ENCODE assay signal across 3 cellular contexts in genomic region chr21:20404915-20405314, GRCh38.
TF ChIP-seq lines count a peak whose summit lies in the region.

No MANE protein-coding gene starts in this region.

TF ChIP-seq in GM23338, 12 proteins besides CTCF, POLR2A, EP300 and RAD21 (continued from another document and continues in another):
- TF ChIP-seq, protein P1, sequence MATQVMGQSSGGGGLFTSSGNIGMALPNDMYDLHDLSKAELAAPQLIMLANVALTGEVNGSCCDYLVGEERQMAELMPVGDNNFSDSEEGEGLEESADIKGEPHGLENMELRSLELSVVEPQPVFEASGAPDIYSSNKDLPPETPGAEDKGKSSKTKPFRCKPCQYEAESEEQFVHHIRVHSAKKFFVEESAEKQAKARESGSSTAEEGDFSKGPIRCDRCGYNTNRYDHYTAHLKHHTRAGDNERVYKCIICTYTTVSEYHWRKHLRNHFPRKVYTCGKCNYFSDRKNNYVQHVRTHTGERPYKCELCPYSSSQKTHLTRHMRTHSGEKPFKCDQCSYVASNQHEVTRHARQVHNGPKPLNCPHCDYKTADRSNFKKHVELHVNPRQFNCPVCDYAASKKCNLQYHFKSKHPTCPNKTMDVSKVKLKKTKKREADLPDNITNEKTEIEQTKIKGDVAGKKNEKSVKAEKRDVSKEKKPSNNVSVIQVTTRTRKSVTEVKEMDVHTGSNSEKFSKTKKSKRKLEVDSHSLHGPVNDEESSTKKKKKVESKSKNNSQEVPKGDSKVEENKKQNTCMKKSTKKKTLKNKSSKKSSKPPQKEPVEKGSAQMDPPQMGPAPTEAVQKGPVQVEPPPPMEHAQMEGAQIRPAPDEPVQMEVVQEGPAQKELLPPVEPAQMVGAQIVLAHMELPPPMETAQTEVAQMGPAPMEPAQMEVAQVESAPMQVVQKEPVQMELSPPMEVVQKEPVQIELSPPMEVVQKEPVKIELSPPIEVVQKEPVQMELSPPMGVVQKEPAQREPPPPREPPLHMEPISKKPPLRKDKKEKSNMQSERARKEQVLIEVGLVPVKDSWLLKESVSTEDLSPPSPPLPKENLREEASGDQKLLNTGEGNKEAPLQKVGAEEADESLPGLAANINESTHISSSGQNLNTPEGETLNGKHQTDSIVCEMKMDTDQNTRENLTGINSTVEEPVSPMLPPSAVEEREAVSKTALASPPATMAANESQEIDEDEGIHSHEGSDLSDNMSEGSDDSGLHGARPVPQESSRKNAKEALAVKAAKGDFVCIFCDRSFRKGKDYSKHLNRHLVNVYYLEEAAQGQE (IDR thresholded peaks at IDR 0.05; ENCODE audit: unreplicated experiment): no peak
- TF ChIP-seq CREB1 (CRISPR knock-in tag; IDR thresholded peaks at IDR 0.05; ENCODE audit: low read depth): no peak
- no peak for TF ChIP-seq STAT1 (IDR thresholded peaks at IDR 0.05; ENCODE audit: unreplicated experiment)
- no peak for TF ChIP-seq EZH2phosphoT487 (IDR thresholded peaks at IDR 0.05; ENCODE audit: unreplicated experiment)
- no peak for TF ChIP-seq NANOG (IDR thresholded peaks at IDR 0.05; ENCODE audit: borderline replicate concordance)
- no peak for TF ChIP-seq POLR2AphosphoS5 (IDR thresholded peaks at IDR 0.05; ENCODE audit: low read depth)
- TF ChIP-seq ZNF114 (CRISPR knock-in tag; IDR thresholded peaks at IDR 0.05): no peak

TF ChIP-seq in K562, 482 proteins besides CTCF, POLR2A, EP300 and RAD21 (continued from another document):
- TF ChIP-seq ZBTB8A (IDR thresholded peaks at IDR 0.05; ENCODE audit: partially characterized antibody) (no peak), CBFB (CRISPR knock-in tag; IDR thresholded peaks at IDR 0.05) (no peak), LEF1 (IDR thresholded peaks at IDR 0.05) (no peak), ZNF586 (CRISPR knock-in tag; conservative IDR thresholded peaks at IDR 0.05) (no peak), ZNF175 (CRISPR knock-in tag; IDR thresholded peaks at IDR 0.05; ENCODE audit: low read depth) (no peak), ZNF551 (CRISPR knock-in tag; IDR thresholded peaks at IDR 0.05) (no peak), RHOXF2B (CRISPR knock-in tag; conservative IDR thresholded peaks at IDR 0.05) (no peak), SREBF1 (IDR thresholded peaks at IDR 0.05; ENCODE audit: borderline replicate concordance, low read depth, low read length) (no peak), CHCHD3 (CRISPR knock-in tag; IDR thresholded peaks at IDR 0.05) (no peak), KLF16 (IDR thresholded peaks at IDR 0.05) (no peak), NCOA4 (IDR thresholded peaks at IDR 0.05; ENCODE audit: partially characterized antibody) (no peak), RBM39 (optimal IDR thresholded peaks at IDR 0.05; ENCODE audit: low read depth, low read length) (no peak)
- TF ChIP-seq, protein P2, sequence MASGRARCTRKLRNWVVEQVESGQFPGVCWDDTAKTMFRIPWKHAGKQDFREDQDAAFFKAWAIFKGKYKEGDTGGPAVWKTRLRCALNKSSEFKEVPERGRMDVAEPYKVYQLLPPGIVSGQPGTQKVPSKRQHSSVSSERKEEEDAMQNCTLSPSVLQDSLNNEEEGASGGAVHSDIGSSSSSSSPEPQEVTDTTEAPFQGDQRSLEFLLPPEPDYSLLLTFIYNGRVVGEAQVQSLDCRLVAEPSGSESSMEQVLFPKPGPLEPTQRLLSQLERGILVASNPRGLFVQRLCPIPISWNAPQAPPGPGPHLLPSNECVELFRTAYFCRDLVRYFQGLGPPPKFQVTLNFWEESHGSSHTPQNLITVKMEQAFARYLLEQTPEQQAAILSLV (tag; IDR thresholded peaks at IDR 0.05): no peak
- TF ChIP-seq, protein P3, sequence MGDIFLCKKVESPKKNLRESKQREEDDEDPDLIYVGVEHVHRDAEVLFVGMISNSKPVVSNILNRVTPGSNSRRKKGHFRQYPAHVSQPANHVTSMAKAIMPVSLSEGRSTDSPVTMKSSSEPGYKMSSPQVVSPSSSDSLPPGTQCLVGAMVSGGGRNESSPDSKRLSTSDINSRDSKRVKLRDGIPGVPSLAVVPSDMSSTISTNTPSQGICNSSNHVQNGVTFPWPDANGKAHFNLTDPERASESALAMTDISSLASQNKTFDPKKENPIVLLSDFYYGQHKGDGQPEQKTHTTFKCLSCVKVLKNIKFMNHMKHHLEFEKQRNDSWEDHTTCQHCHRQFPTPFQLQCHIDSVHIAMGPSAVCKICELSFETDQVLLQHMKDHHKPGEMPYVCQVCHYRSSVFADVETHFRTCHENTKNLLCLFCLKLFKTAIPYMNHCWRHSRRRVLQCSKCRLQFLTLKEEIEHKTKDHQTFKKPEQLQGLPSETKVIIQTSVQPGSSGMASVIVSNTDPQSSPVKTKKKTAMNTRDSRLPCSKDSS (IDR thresholded peaks at IDR 0.05; ENCODE audit: low read depth, partially characterized antibody): no peak
- TF ChIP-seq, protein P4, sequence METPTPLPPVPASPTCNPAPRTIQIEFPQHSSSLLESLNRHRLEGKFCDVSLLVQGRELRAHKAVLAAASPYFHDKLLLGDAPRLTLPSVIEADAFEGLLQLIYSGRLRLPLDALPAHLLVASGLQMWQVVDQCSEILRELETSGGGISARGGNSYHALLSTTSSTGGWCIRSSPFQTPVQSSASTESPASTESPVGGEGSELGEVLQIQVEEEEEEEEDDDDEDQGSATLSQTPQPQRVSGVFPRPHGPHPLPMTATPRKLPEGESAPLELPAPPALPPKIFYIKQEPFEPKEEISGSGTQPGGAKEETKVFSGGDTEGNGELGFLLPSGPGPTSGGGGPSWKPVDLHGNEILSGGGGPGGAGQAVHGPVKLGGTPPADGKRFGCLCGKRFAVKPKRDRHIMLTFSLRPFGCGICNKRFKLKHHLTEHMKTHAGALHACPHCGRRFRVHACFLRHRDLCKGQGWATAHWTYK (CRISPR knock-in tag; IDR thresholded peaks at IDR 0.05): no peak
- TF ChIP-seq, protein P5, sequence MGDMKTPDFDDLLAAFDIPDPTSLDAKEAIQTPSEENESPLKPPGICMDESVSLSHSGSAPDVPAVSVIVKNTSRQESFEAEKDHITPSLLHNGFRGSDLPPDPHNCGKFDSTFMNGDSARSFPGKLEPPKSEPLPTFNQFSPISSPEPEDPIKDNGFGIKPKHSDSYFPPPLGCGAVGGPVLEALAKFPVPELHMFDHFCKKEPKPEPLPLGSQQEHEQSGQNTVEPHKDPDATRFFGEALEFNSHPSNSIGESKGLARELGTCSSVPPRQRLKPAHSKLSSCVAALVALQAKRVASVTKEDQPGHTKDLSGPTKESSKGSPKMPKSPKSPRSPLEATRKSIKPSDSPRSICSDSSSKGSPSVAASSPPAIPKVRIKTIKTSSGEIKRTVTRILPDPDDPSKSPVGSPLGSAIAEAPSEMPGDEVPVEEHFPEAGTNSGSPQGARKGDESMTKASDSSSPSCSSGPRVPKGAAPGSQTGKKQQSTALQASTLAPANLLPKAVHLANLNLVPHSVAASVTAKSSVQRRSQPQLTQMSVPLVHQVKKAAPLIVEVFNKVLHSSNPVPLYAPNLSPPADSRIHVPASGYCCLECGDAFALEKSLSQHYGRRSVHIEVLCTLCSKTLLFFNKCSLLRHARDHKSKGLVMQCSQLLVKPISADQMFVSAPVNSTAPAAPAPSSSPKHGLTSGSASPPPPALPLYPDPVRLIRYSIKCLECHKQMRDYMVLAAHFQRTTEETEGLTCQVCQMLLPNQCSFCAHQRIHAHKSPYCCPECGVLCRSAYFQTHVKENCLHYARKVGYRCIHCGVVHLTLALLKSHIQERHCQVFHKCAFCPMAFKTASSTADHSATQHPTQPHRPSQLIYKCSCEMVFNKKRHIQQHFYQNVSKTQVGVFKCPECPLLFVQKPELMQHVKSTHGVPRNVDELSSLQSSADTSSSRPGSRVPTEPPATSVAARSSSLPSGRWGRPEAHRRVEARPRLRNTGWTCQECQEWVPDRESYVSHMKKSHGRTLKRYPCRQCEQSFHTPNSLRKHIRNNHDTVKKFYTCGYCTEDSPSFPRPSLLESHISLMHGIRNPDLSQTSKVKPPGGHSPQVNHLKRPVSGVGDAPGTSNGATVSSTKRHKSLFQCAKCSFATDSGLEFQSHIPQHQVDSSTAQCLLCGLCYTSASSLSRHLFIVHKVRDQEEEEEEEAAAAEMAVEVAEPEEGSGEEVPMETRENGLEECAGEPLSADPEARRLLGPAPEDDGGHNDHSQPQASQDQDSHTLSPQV (IDR thresholded peaks at IDR 0.05): no peak

TF ChIP-seq in neural cell, 6 proteins besides CTCF, POLR2A, EP300 and RAD21 (continued from another document):
- TF ChIP-seq, protein P1 (IDR thresholded peaks at IDR 0.05; ENCODE audit: borderline replicate concordance): no peak
- TF ChIP-seq POLR2AphosphoS5 (IDR thresholded peaks at IDR 0.05) (no peak), TAF1 (IDR thresholded peaks at IDR 0.05; ENCODE audit: low read depth) (no peak)
TF ChIP-seq in neural cell: peak in this region for 0.
